14 cellular contexts compared by ENCODE assay signal in the genomic region with DNA sequence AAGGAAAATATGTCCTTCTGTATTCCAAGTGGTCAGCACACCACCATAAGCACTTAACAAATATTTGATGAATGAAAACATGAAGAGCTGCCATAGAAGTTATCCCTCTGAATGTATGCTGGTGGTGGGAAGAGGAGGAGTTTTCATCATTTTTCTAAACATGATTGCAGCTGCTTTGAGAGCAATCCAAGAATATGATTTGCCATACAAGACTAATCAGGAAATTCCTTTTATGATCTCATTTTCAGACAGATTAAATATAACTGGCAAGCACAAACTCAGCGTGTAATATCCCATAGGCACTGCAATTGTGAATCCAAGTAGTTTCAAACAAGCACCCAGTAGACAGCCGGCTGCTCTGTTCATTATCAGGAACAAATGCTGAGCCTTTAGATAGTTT.
DNase-seq lines count a peak whose midpoint lies in the region.
"Had no signal": no experiment of that assay in that cellular context is flagged by ENCODE, and none has a peak within 500 bp of the region (broad histone marks: within the 10 kb centered on the region; RNA-seq: fewer than 3 reads in every experiment).

No MANE protein-coding gene starts in this region.

- DNase-seq in GM03348 (ENCODE audit: low spot score) (peak; percentile 54), SHP77 treated with DMSO at 0.1 percent for 48 hours (lab: John Stamatoyannopoulos, UW) (peak; percentile 30), fibroblast of peridontal ligament (ENCODE audit: extremely low read depth) (peak; percentile 94), skeletal muscle cell (ENCODE audit: low read depth) (peak; percentile 19), NCI-H774 (lab: John Stamatoyannopoulos, UW) (no peak), NCI-H748 (lab: John Stamatoyannopoulos, UW; ENCODE audit: unreplicated experiment) (no peak), GF-D8 (lab: John Stamatoyannopoulos, UW) (no peak)
- DNase-seq: activated naive CD4-positive, alpha-beta T cell treated with Interleukin-2 at 50 U/mL for 16 hours; CD4-positive, alpha-beta memory T cell; hippocampal formation; PC-9; stimulated activated CD4-positive, alpha-beta T cell treated with anti-CD3 and anti-CD28 coated beads, Interleukin-4, amount 100 ng/mL, for 4 hours; SW 1271; tibial artery had no signal

- no peak overlapping the region for H3K4me3 ChIP-seq in skeletal muscle cell (ENCODE audit: low read depth, low read length)
- H3K4me3 ChIP-seq: PC-9, tibial artery had no signal

Comparison
In these comparisons a context has a peak if more than half of its experiments do, and no peak if none do; other contexts are left out.
1. DNase-seq: peak in GM03348 (single experiment), SHP77 treated with DMSO at 0.1 percent for 48 hours (single experiment), fibroblast of peridontal ligament (single experiment) and skeletal muscle cell (single experiment); none in NCI-H774 (single experiment), NCI-H748 (single experiment) and GF-D8 (single experiment).